Comparison of ENCODE assay signal across 17 cellular contexts in the genomic region with DNA sequence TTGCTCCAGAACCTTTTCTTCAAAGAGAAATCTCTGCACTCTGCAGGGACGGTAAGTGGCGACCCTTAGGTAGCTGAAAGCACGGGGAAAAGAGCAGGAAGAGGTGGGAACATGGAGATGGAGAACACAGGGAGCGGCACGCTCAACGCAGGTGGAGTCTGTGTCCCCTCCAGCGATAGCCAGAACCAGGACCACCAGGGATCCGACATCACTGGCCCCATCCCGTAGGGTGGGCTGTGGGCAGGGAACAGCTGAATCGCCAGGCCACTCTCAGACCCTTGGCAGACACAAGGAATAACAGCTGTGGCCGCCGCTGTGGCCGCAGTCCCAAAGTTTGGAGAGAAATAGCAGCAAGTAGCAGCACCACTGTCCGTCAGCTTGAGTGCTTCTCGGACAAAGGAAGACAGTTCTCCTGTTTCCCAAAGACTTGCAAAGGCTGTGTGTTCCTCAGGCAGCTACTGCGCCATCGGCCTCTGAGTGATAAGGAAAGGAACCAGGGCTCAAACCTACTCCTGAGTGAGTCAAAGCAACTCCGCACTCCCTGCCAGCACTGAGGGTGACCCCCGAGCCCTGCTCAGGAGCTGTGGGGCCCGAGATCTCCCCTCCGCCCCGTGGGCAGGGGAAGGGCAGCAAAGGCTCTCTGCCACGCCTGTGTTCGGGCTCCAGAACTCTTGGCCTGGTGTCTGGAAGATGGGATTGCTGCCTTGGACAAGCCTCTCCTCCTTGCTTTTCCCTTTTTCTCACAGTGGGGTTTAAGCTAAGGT.
"Had no signal": no experiment of that assay in that cellular context is flagged by ENCODE, and none has a peak within 500 bp of the region (broad histone marks: within the 10 kb centered on the region; RNA-seq: fewer than 3 reads in every experiment).

No MANE protein-coding gene starts in this region.

- DNase-seq: activated CD4-positive, alpha-beta T cell treated with anti-CD3 and anti-CD28 coated beads, Interleukin-2, amount 50 U/mL, for 48 hours; activated effector memory CD4-positive, alpha-beta T cell treated with anti-CD3 and anti-CD28 coated beads, Interleukin-2, amount 50 U/mL, for 16 hours; activated T-cell treated with anti-CD3 and anti-CD28 coated beads, Interleukin-2, amount 50 U/mL, for 4 hours; effector CD4-positive, alpha-beta T cell; foreskin keratinocyte; glutamatergic neuron; immature natural killer cell; left colon; nephron progenitor cell; ovary; SK-N-SH; stimulated activated CD4-positive, alpha-beta T cell treated with anti-CD3 and anti-CD28 coated beads, Interleukin-2, amount 100 ng/mL, for 48 hours; stimulated activated naive B cell treated with anti-CD40 and anti-IgM and Interleukin-4, amounts not matched to agents 10 μg/mL and 1 μg/mL and 100 μg/mL, for 72 hours; transverse colon; WERI-Rb-1 had no signal

- H3K36me3 ChIP-seq: ovary, transverse colon, WERI-Rb-1 had no signal

- H3K4me3 ChIP-seq: ovary, transverse colon had no signal

- H3K27ac Mint-ChIP-seq: activated naive CD4-positive, alpha-beta T cell treated with anti-CD3 and anti-CD28 coated beads, Interleukin-2, amount 50 U/mL, for 72 hours; immature natural killer cell; nephron progenitor cell; stimulated activated naive B cell treated with anti-CD40 and anti-IgM and Interleukin-4, amounts not matched to agents 10 μg/mL and 1 μg/mL and 100 μg/mL, for 72 hours had no signal

- H3K9me3 ChIP-seq: ovary had no signal

- H3K4me3 Mint-ChIP-seq: activated T-cell treated with anti-CD3 and anti-CD28 coated beads, Interleukin-2, amount 50 U/mL, for 4 hours; immature natural killer cell; nephron progenitor cell; stimulated activated naive B cell treated with anti-CD40 and anti-IgM and Interleukin-4, amounts not matched to agents 10 μg/mL and 1 μg/mL and 100 μg/mL, for 72 hours had no signal

- H3K9ac ChIP-seq: SK-N-SH had no signal

- H3K27me3 ChIP-seq: ovary, transverse colon had no signal

- ATAC-seq: activated naive CD4-positive, alpha-beta T cell treated with anti-CD3 and anti-CD28 coated beads, Interleukin-2, amount 50 U/mL, for 72 hours; activated T-cell treated with anti-CD3 and anti-CD28 coated beads, Interleukin-2, amount 50 U/mL, for 4 hours; foreskin keratinocyte; left colon; stimulated activated naive B cell treated with anti-CD40 and anti-IgM and Interleukin-4, amounts not matched to agents 10 μg/mL and 1 μg/mL and 100 μg/mL, for 72 hours had no signal

- H3K4me1 ChIP-seq: foreskin keratinocyte, transverse colon had no signal

- H3K4me2 ChIP-seq: SK-N-SH had no signal

- H3K27ac ChIP-seq: foreskin keratinocyte, ovary, transverse colon, WERI-Rb-1 had no signal

- H3K4me1 Mint-ChIP-seq: immature natural killer cell; nephron progenitor cell; stimulated activated naive B cell treated with anti-CD40 and anti-IgM and Interleukin-4, amounts not matched to agents 10 μg/mL and 1 μg/mL and 100 μg/mL, for 72 hours had no signal

- FAIRE-seq: colon had no signal
